ENCODE assay signal across 21 cellular contexts in genomic region chr2:168730391-168730790, GRCh38.
A peak's percentile ranks its signal among the peaks of the same experiment; 100 is the strongest.
DNase-seq lines count a peak whose midpoint lies in the region; ATAC-seq and TF ChIP-seq lines count a peak whose summit lies in the region.
"Had no signal": no experiment of that assay in that cellular context is flagged by ENCODE, and none has a peak within 500 bp of the region (broad histone marks: within the 10 kb centered on the region; RNA-seq: fewer than 3 reads in every experiment).

No MANE protein-coding gene starts in this region.

- H3K9me3 ChIP-seq in neuronal stem cell (replicated peaks in 1 of 2; ENCODE audit: control insufficient read depth in 2 of 2, insufficient read depth in 1 of 2, low read depth in 1 of 2, low read length in 2 of 2) (no peaks in the 10 kb centered on the region), ovary (no peaks in the 10 kb centered on the region)
- H3K9me3 ChIP-seq: BE2C, tibial artery had no signal

- no peak overlapping the region for H3K18ac ChIP-seq in neuronal stem cell (ENCODE audit: low read length)

- no CpG with 5 or more reads among the region's 4 CpGs for WGBS in neuronal stem cell (ENCODE audit: extremely low coverage in 2 of 2, insufficient read length in 2 of 2, insufficient replicate concordance in 1 of 2), 2 donors
- WGBS in ovary, 3 donors = 82 to 88% (median 82%) methylated on average over 4 of the region's 4 CpGs

- ATAC-seq in HG02642 (IDR thresholded peaks at IDR 0.05; ENCODE audit: poor library complexity, unreplicated experiment) = no peak
- ATAC-seq: stimulated activated naive CD8-positive, alpha-beta T cell treated with anti-CD3 and anti-CD28 coated beads, Interleukin-15, Interleukin-2, amounts not matched to agents 100 U/mL and 50 U/mL, for 24 hours; T-cell had no signal

- H3K27ac ChIP-seq in neuronal stem cell (replicated peaks; ENCODE audit: low read length) (no peak overlapping the region), ovary (no peak overlapping the region)
- H3K27ac ChIP-seq: 22Rv1, HL-60, parathyroid adenoma, tibial artery had no signal

- no peak overlapping the region for H3K14ac ChIP-seq in neuronal stem cell (ENCODE audit: low read length)

- no peak overlapping the region for H2AK5ac ChIP-seq in neuronal stem cell (ENCODE audit: low read depth, low read length)

- H2BK5ac ChIP-seq in neuronal stem cell (ENCODE audit: low read length) = no peak overlapping the region

- TF ChIP-seq EP300 in ovary (IDR thresholded peaks at IDR 0.05) = no peak

- H3K27me3 ChIP-seq in neuronal stem cell (ENCODE audit: control insufficient read depth in 3 of 3, insufficient read depth in 3 of 3, low read depth in 1 of 3, low read length in 3 of 3) (no peaks in the 10 kb centered on the region), ovary (no peaks in the 10 kb centered on the region)
- H3K27me3 ChIP-seq: BE2C, tibial artery had no signal

- DNase-seq in DMS79 treated with DMSO at 0.1 percent for 48 hours (lab: John Stamatoyannopoulos, UW) = peak; percentile 25
- no peak for DNase-seq in DMS79 (lab: John Stamatoyannopoulos, UW)
- peak; percentile 10 for DNase-seq in NCI-H69 (lab: John Stamatoyannopoulos, UW)
- DNase-seq in choroid plexus epithelial cell (ENCODE audit: low read depth) = peak; percentile 27
- DNase-seq in neuronal stem cell (ENCODE audit: low spot score) = no peak
- no peak for DNase-seq in SHP77 treated with DMSO at 0.1 percent for 48 hours (lab: John Stamatoyannopoulos, UW)
- no peak for DNase-seq in ovary
- DNase-seq: activated naive CD4-positive, alpha-beta T cell; amniotic stem cell; BE2C; GF-D8; naive B cell; NCI-H187; stimulated activated CD4-positive, alpha-beta T cell treated with anti-CD3 and anti-CD28 coated beads, Interleukin-2, amount 100 ng/mL, for 24 hours; stimulated activated naive CD8-positive, alpha-beta T cell treated with anti-CD3 and anti-CD28 coated beads, Interleukin-15, Interleukin-2, amounts not matched to agents 100 U/mL and 50 U/mL, for 24 hours; T-cell; tibial artery had no signal

- H3K36me3 ChIP-seq in neuronal stem cell (replicated peaks in 1 of 2; ENCODE audit: control insufficient read depth in 2 of 2, insufficient read depth in 2 of 2, low read length in 2 of 2) (no peaks in the 10 kb centered on the region), ovary (no peaks in the 10 kb centered on the region)
- H3K36me3 ChIP-seq: BE2C, tibial artery had no signal

- H3K79me1 ChIP-seq in neuronal stem cell (ENCODE audit: low read depth, low read length) = no peaks in the 10 kb centered on the region

- no peak overlapping the region for H3K4me2 ChIP-seq in neuronal stem cell (ENCODE audit: insufficient read depth, low read length, poor library complexity, severe bottlenecking)

- H2BK15ac ChIP-seq in neuronal stem cell (ENCODE audit: low read length) = no peak overlapping the region

- H3K4me1 ChIP-seq in neuronal stem cell (ENCODE audit: control insufficient read depth in 2 of 2, insufficient read depth in 1 of 2, low read depth in 1 of 2, low read length in 2 of 2) = peaks cover 0 to 19% of the 10 kb centered on the region in 2 donors
- H3K4me1 ChIP-seq in ovary (ENCODE audit: insufficient read depth) = no peaks in the 10 kb centered on the region
- H3K4me1 ChIP-seq: BE2C, tibial artery had no signal

- TF ChIP-seq CTCF in choroid plexus epithelial cell (conservative IDR thresholded peaks at IDR 0.05; ENCODE audit: low read depth, low read length) = no peak
- TF ChIP-seq CTCF in ovary (IDR thresholded peaks at IDR 0.05) = no peak

- no peak overlapping the region for H3K23ac ChIP-seq in neuronal stem cell (ENCODE audit: low read depth, low read length, poor library complexity)

- TF ChIP-seq POLR2A in ovary (IDR thresholded peaks at IDR 0.05) = no peak

- H3K4me3 ChIP-seq in choroid plexus epithelial cell (ENCODE audit: low read depth, low read length) (no peak overlapping the region), neuronal stem cell (ENCODE audit: low read length in 2 of 2) (no peak overlapping the region), ovary (no peak overlapping the region)
- H3K4me3 ChIP-seq: tibial artery had no signal

- H4K91ac ChIP-seq in neuronal stem cell (ENCODE audit: low read depth, low read length, poor library complexity) = no peak overlapping the region

- no peak overlapping the region for H3K9ac ChIP-seq in neuronal stem cell (ENCODE audit: low read depth, low read length, poor library complexity)
- H3K9ac ChIP-seq: parathyroid adenoma had no signal

- H2AFZ ChIP-seq in neuronal stem cell (ENCODE audit: low read length) = no peak overlapping the region
- H2AFZ ChIP-seq: parathyroid adenoma had no signal

- H4K8ac ChIP-seq in neuronal stem cell (ENCODE audit: low read depth, low read length) = no peak overlapping the region

- intact Hi-C loops in ovary (cut with DNase I) = no loop called here

- no peak overlapping the region for H2BK12ac ChIP-seq in neuronal stem cell (ENCODE audit: low read length)

- H3K4ac ChIP-seq in neuronal stem cell (ENCODE audit: low read length) = no peak overlapping the region

- peak overlapping the region; percentile 65 for H2BK120ac ChIP-seq in neuronal stem cell (ENCODE audit: low read depth, low read length)

Comparison
In these comparisons a context has a peak if more than half of its experiments do, and no peak if none do; other contexts are left out.
1. DNase-seq: peak in DMS79 treated with DMSO at 0.1 percent for 48 hours (single experiment), NCI-H69 (single experiment) and choroid plexus epithelial cell (single experiment); none in DMS79 (single experiment), neuronal stem cell (single experiment), SHP77 treated with DMSO at 0.1 percent for 48 hours (single experiment) and ovary (0 of 5).